In genomic region chr15:76575177-76576078, GRCh38 we compare ENCODE assay signal across 10 cellular contexts.
DNase-seq lines count a peak whose midpoint lies in the region; ATAC-seq and TF ChIP-seq lines count a peak whose summit lies in the region.
"Had no signal": no experiment of that assay in that cellular context is flagged by ENCODE, and none has a peak within 500 bp of the region (broad histone marks: within the 10 kb centered on the region; RNA-seq: fewer than 3 reads in every experiment).

No MANE protein-coding gene starts in this region.

- DNase-seq in activated naive CD8-positive, alpha-beta T cell treated with anti-CD3 and anti-CD28 coated beads, Interleukin-2, amount 50 U/mL, for 24 hours, result no peak
- DNase-seq in pons (ENCODE audit: low spot score), result no peak
- no peak for DNase-seq in NCI-H82 (lab: John Stamatoyannopoulos, UW)
- no peak for DNase-seq in NCI-H146 treated with DMSO at 0.1 percent for 48 hours (lab: John Stamatoyannopoulos, UW; ENCODE audit: unreplicated experiment)
- DNase-seq in lower leg skin (ENCODE audit: low spot score in 2 of 2), result no peak
- DNase-seq: retina, SHP77 had no signal

- no peak for TF ChIP-seq CTCF in lower leg skin (IDR thresholded peaks at IDR 0.05)

- H3K4me3 Mint-ChIP-seq in activated naive CD8-positive, alpha-beta T cell treated with anti-CD3 and anti-CD28 coated beads, Interleukin-2, amount 50 U/mL, for 24 hours, result no peak overlapping the region

- no peak for TF ChIP-seq POLR2A in lower leg skin (IDR thresholded peaks at IDR 0.05)

- WGBS in lower leg skin, 2 donors, result 92% methylated on average over 3 of the region's 3 CpGs

- intact Hi-C loops in lower leg skin (cut with DNase I; ENCODE audit: low total_unique reads), result no loop called here

- H3K36me3 Mint-ChIP-seq in activated naive CD8-positive, alpha-beta T cell treated with anti-CD3 and anti-CD28 coated beads, Interleukin-2, amount 50 U/mL, for 24 hours (ENCODE audit: low read depth), result peaks cover 17% of the 10 kb centered on the region

- ATAC-seq in GM18498 (IDR thresholded peaks at IDR 0.05; ENCODE audit: unreplicated experiment) (peak; percentile 78), GM19468 (IDR thresholded peaks at IDR 0.05; ENCODE audit: extremely low read depth, unreplicated experiment) (peak; percentile 29), HG03135 (IDR thresholded peaks at IDR 0.05; ENCODE audit: unreplicated experiment) (peak; percentile 84)
- peak; percentile 69 for ATAC-seq in activated naive CD8-positive, alpha-beta T cell treated with anti-CD3 and anti-CD28 coated beads, Interleukin-2, amount 50 U/mL, for 24 hours

- peaks cover under 1% of the 10 kb centered on the region for H3K9me3 Mint-ChIP-seq in activated naive CD8-positive, alpha-beta T cell treated with anti-CD3 and anti-CD28 coated beads, Interleukin-2, amount 50 U/mL, for 24 hours

- no peak overlapping the region for H3K4me3 ChIP-seq in lower leg skin (ENCODE audit: low read depth, poor library complexity, severe bottlenecking)

- peak overlapping the region; percentile 3 for H3K27ac Mint-ChIP-seq in activated naive CD8-positive, alpha-beta T cell treated with anti-CD3 and anti-CD28 coated beads, Interleukin-2, amount 50 U/mL, for 24 hours

- no peaks in the 10 kb centered on the region for H3K27me3 Mint-ChIP-seq in activated naive CD8-positive, alpha-beta T cell treated with anti-CD3 and anti-CD28 coated beads, Interleukin-2, amount 50 U/mL, for 24 hours

- peaks cover 25% of the 10 kb centered on the region for H3K4me1 Mint-ChIP-seq in activated naive CD8-positive, alpha-beta T cell treated with anti-CD3 and anti-CD28 coated beads, Interleukin-2, amount 50 U/mL, for 24 hours

Comparison
In these comparisons a context has a peak if more than half of its experiments do, and no peak if none do; other contexts are left out.
1. ATAC-seq: peak in every context shown above with its lines; median percentile 84 in HG03135; 78 in GM18498; 69 in activated naive CD8-positive, alpha-beta T cell treated with anti-CD3 and anti-CD28 coated beads, Interleukin-2, amount 50 U/mL, for 24 hours; 29 in GM19468.